Comparison of ENCODE assay signal across 8 cellular contexts in the genomic region with DNA sequence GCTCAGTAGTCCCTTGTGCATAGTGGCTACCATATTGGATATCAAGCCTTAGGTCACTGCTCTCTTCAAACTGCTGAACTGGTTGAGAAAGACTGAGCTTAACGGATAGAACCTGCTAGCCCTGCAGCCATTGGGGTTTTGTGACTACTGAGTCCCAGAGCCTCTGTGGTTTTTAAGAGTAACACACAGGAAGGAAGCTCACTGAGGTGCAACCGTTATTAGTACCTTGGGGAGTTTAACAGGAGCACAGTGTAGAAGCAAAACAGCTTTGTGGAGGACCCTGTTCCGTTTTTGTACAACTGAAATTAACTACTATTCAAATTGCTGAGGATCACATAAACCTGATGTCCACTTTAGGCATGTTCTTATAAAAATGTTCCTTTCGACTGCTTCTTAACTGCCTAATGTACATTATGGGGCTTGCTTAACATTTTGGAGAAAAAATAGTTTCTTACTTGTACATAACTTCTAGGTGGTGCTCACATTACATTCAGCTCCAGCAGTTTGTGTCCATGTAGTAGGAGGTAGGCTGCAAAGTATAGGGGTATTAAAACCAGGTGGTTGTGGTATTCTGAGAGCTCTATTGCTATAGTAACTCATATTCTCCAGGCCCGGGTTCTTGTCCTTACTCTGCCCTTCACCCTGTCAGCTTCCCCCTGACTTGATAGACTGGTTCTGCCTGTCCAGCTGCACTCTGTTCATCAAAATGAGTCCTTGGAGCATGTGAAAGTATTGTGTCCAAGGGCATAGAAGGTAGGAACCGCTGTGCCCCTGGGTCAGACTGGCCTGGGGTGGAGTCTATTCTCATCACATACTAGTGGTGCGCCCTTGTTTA. TPM values are rescaled to one million over a fixed set of nuclear protein-coding genes. Genes with fewer than 3 reads are reported as not detected.
DNase-seq lines count a peak whose midpoint lies in the region; ATAC-seq and TF ChIP-seq lines count a peak whose summit lies in the region.

No MANE protein-coding gene starts in this region.

- intact Hi-C loops in testis (cut with DNase I; ENCODE audit: low total_unique reads) = no loop called here

- no peaks in the 10 kb centered on the region for H3K36me3 ChIP-seq in testis (ENCODE audit: low read depth, missing control alignments)

- TF ChIP-seq POLR2A in testis (IDR thresholded peaks at IDR 0.05) = no peak

- H3K4me1 ChIP-seq in testis = no peaks in the 10 kb centered on the region

- no peaks in the 10 kb centered on the region for H3K27me3 ChIP-seq in testis

- H3K27ac ChIP-seq in testis = no peak overlapping the region

- DNase-seq in GM13977 (ENCODE audit: low spot score) (peak; percentile 64), epithelial cell of esophagus (ENCODE audit: low read depth) (peak; percentile 43), iPS-NIHi7 (ENCODE audit: extremely low spot score) (no peak), epidermal melanocyte (ENCODE audit: insufficient read length, low spot score) (no peak), NCI-H2107 (lab: John Stamatoyannopoulos, UW) (no peak), testis (no peak)

- 89 to 90% methylated on average over 7 of the region's 7 CpGs for WGBS in testis, 2 donors

- H3K4me3 ChIP-seq in epithelial cell of esophagus (ENCODE audit: low read length) (no peak overlapping the region), testis (no peak overlapping the region)

- TF ChIP-seq CTCF in GM13977 (IDR thresholded peaks at IDR 0.05; ENCODE audit: extremely low read depth, insufficient read depth, missing control alignments) (no peak), epithelial cell of esophagus (IDR thresholded peaks at IDR 0.05; ENCODE audit: insufficient read depth, low read depth, low read length, missing control alignments) (no peak), testis (IDR thresholded peaks at IDR 0.05) (no peak)

- peak; percentile 88 for ATAC-seq in GM21447 (IDR thresholded peaks at IDR 0.05; ENCODE audit: unreplicated experiment)
- peak; percentile 91 for ATAC-seq in HG03571 (IDR thresholded peaks at IDR 0.05; ENCODE audit: unreplicated experiment)

- H3K9me3 ChIP-seq in testis = no peaks in the 10 kb centered on the region

- in situ Hi-C loops in GM13977 (cut with MboI; ENCODE audit: low pct_unique_long_range_greater_than_20kb, low sequenced_read_pairs, unreplicated experiment) = no loop called here

RNA-seq across cellular contexts. Expression of a gene that starts 17.3 kb away (rescaled TPM):
- total RNA-seq in testis = 10 to 100 TPM; 29.3 to 31.3 TPM
- polyA plus RNA-seq in testis (ENCODE audit: insufficient read depth, low read depth, low replicate concordance) = 28.8 TPM

RNA-seq across cellular contexts. Expression of a gene that starts 43.7 kb away (rescaled TPM):
- 10 to 100 TPM; 14.6 to 15.1 TPM for total RNA-seq in testis
- polyA plus RNA-seq in testis (ENCODE audit: insufficient read depth, low read depth, low replicate concordance) = 16.4 TPM

RNA-seq across cellular contexts. Expression of a gene that starts 44.0 kb away (rescaled TPM):
- 10 to 100 TPM; 13.8 to 17.0 TPM for total RNA-seq in testis
- polyA plus RNA-seq in testis (ENCODE audit: insufficient read depth, low read depth, low replicate concordance) = 18.4 TPM

Comparison
In these comparisons a context has a peak if more than half of its experiments do, and no peak if none do; other contexts are left out.
1. DNase-seq: peak in GM13977 (single experiment) and epithelial cell of esophagus (single experiment); none in iPS-NIHi7 (single experiment), epidermal melanocyte (single experiment), NCI-H2107 (single experiment) and testis (single experiment).